Comparison of ENCODE assay signal across 30 cellular contexts in genomic region chr6:14339711-14340590, GRCh38.
DNase-seq lines count a peak whose midpoint lies in the region; ATAC-seq and TF ChIP-seq lines count a peak whose summit lies in the region.
"Had no signal": no experiment of that assay in that cellular context is flagged by ENCODE, and none has a peak within 500 bp of the region (broad histone marks: within the 10 kb centered on the region; RNA-seq: fewer than 3 reads in every experiment).

No MANE protein-coding gene starts in this region.

- H3K9me3 Mint-ChIP-seq in stimulated activated memory B cell treated with anti-CD40 and anti-IgM and Interleukin-4, amounts not matched to agents 10 μg/mL and 1 μg/mL and 100 μg/mL, for 72 hours = no peaks in the 10 kb centered on the region
- no peaks in the 10 kb centered on the region for H3K9me3 Mint-ChIP-seq in WTC11

- POLR2A ChIA-PET in WTC11 (lab: Charles Lee) = no interaction called here

- H3K36me3 ChIP-seq in KOPT-K1 (ENCODE audit: insufficient read depth, low read length) = no peaks in the 10 kb centered on the region
- H3K36me3 ChIP-seq: BE2C, esophagus muscularis mucosa, gastroesophageal sphincter, thyroid gland had no signal

- H3K27ac ChIP-seq in KOPT-K1 (ENCODE audit: low read depth, low read length, poor library complexity, severe bottlenecking) = peak overlapping the region; percentile 60
- H3K27ac ChIP-seq: esophagus muscularis mucosa, gastroesophageal sphincter, KMS-11, skin epidermis, thyroid gland had no signal

- H3K4me3 Mint-ChIP-seq in stimulated activated memory B cell treated with anti-CD40 and anti-IgM and Interleukin-4, amounts not matched to agents 10 μg/mL and 1 μg/mL and 100 μg/mL, for 72 hours = no peak overlapping the region
- H3K4me3 Mint-ChIP-seq in WTC11 = no peak overlapping the region
- H3K4me3 Mint-ChIP-seq: activated CD8-positive, alpha-beta T cell treated with anti-CD3 and anti-CD28 coated beads for 36 hours; brain had no signal

- TF ChIP-seq CTCF in WTC11 (IDR thresholded peaks at IDR 0.05) = no peak

- H3K27me3 Mint-ChIP-seq in stimulated activated memory B cell treated with anti-CD40 and anti-IgM and Interleukin-4, amounts not matched to agents 10 μg/mL and 1 μg/mL and 100 μg/mL, for 72 hours = no peaks in the 10 kb centered on the region
- no peaks in the 10 kb centered on the region for H3K27me3 Mint-ChIP-seq in WTC11 (ENCODE audit: low read depth)
- H3K27me3 Mint-ChIP-seq: activated CD8-positive, alpha-beta T cell treated with anti-CD3 and anti-CD28 coated beads for 36 hours had no signal

- peaks cover 12% of the 10 kb centered on the region for H3K4me1 Mint-ChIP-seq in stimulated activated memory B cell treated with anti-CD40 and anti-IgM and Interleukin-4, amounts not matched to agents 10 μg/mL and 1 μg/mL and 100 μg/mL, for 72 hours
- peaks cover 46% of the 10 kb centered on the region for H3K4me1 Mint-ChIP-seq in WTC11
- H3K4me1 Mint-ChIP-seq: brain had no signal

- peaks cover 13% of the 10 kb centered on the region for H3K9me3 ChIP-seq in KOPT-K1 (ENCODE audit: insufficient read depth, low read length, poor library complexity, severe bottlenecking)
- H3K9me3 ChIP-seq: BE2C, esophagus muscularis mucosa, gastroesophageal sphincter, thyroid gland had no signal

- no peak for ATAC-seq in stimulated activated memory B cell treated with anti-CD40 and anti-IgM and Interleukin-4, amounts not matched to agents 10 μg/mL and 1 μg/mL and 100 μg/mL, for 72 hours
- ATAC-seq in WTC11 (no peak), HG03095 (IDR thresholded peaks at IDR 0.05; ENCODE audit: unreplicated experiment) (no peak)
- ATAC-seq: activated CD4-positive, CD25-positive, alpha-beta regulatory T cell treated with anti-CD3 and anti-CD28 coated beads, Interleukin-2, amount 50 U/mL, for 24 hours; activated CD8-positive, alpha-beta T cell treated with anti-CD3 and anti-CD28 coated beads for 36 hours; gastroesophageal sphincter had no signal

- H3K36me3 Mint-ChIP-seq in stimulated activated memory B cell treated with anti-CD40 and anti-IgM and Interleukin-4, amounts not matched to agents 10 μg/mL and 1 μg/mL and 100 μg/mL, for 72 hours = no peaks in the 10 kb centered on the region
- H3K36me3 Mint-ChIP-seq in WTC11 = no peaks in the 10 kb centered on the region; the same call in 1 of the 2 replicates
- H3K36me3 Mint-ChIP-seq: brain had no signal

- DNase-seq in NCI-H510A treated with DMSO at 0.1 percent for 48 hours (lab: John Stamatoyannopoulos, UW) (peak; percentile 69), NCI-H510A (lab: John Stamatoyannopoulos, UW) (no peak), astrocyte of the hippocampus (ENCODE audit: low read depth, low spot score) (peak; percentile 35), WTC11 (ENCODE audit: low spot score) (no peak), SW 1271 (lab: John Stamatoyannopoulos, UW) (no peak)
- DNase-seq: 8988T; activated CD8-positive, alpha-beta T cell treated with anti-CD3 and anti-CD28 coated beads for 36 hours; activated effector memory CD4-positive, alpha-beta T cell treated with anti-CD3 and anti-CD28 coated beads, Interleukin-2, amount 50 U/mL, for 16 hours; activated T-cell treated with anti-CD3 and anti-CD28 coated beads for 4 hours; BE2C; COR-L47; DMS79 treated with DMSO at 0.1 percent for 48 hours; effector CD4-positive, alpha-beta T cell; kidney; NCI-H1105; NCI-H2081 treated with DMSO at 0.1 percent for 48 hours; NCI-H446; NK-92 treated with Interleukin-12 subunit alpha and Interleukin-12 subunit beta, amount 100 ng/mL, for 24 hours; stimulated activated CD4-positive, alpha-beta T cell treated with anti-CD3 and anti-CD28 coated beads, Interleukin-2, amount 100 ng/mL, for 24 hours; stimulated activated naive CD4-positive, alpha-beta T cell; thyroid gland had no signal

- CTCF ChIA-PET in WTC11 (lab: Charles Lee) = interaction anchor here (0.6 kb wide), 1 partner anchor 908 kb away, joined by 3 read pairs; no protein-coding TSS in a partner anchor

- peak overlapping the region; percentile 44 for H3K27ac Mint-ChIP-seq in stimulated activated memory B cell treated with anti-CD40 and anti-IgM and Interleukin-4, amounts not matched to agents 10 μg/mL and 1 μg/mL and 100 μg/mL, for 72 hours
- no peak overlapping the region for H3K27ac Mint-ChIP-seq in WTC11
- H3K27ac Mint-ChIP-seq: activated CD8-positive, alpha-beta T cell treated with anti-CD3 and anti-CD28 coated beads for 36 hours had no signal

TF ChIP-seq in WTC11, 78 proteins besides CTCF, POLR2A, EP300 and RAD21:
- no peak for TF ChIP-seq ARID4B (CRISPR knock-in tag; IDR thresholded peaks at IDR 0.05; ENCODE audit: borderline replicate concordance)
- no peak for TF ChIP-seq RELA (CRISPR knock-in tag; IDR thresholded peaks at IDR 0.05; ENCODE audit: borderline replicate concordance)
- no peak for TF ChIP-seq PRDM15 (CRISPR knock-in tag; IDR thresholded peaks at IDR 0.05)
- no peak for TF ChIP-seq ELF4 (CRISPR knock-in tag; IDR thresholded peaks at IDR 0.05; ENCODE audit: low read depth)
- TF ChIP-seq TEAD4 (CRISPR knock-in tag; IDR thresholded peaks at IDR 0.05) = no peak

Comparison
In these comparisons a context has a peak if more than half of its experiments do, and no peak if none do; other contexts are left out.
1. DNase-seq: peak in NCI-H510A treated with DMSO at 0.1 percent for 48 hours (single experiment) and astrocyte of the hippocampus (single experiment); none in NCI-H510A (single experiment), WTC11 (single experiment) and SW 1271 (0 of 2).